In genomic region chr3:154125378-154126030, GRCh38 we compare ENCODE assay signal across 25 cellular contexts. TPM values are rescaled to one million over a fixed set of nuclear protein-coding genes. Genes with fewer than 3 reads are reported as not detected.
DNase-seq lines count a peak whose midpoint lies in the region; ATAC-seq and TF ChIP-seq lines count a peak whose summit lies in the region.
"Had no signal": no experiment of that assay in that cellular context is flagged by ENCODE, and none has a peak within 500 bp of the region (broad histone marks: within the 10 kb centered on the region; RNA-seq: fewer than 3 reads in every experiment).

No MANE protein-coding gene starts in this region.

- ATAC-seq in heart left ventricle (no peak), omental fat pad (ENCODE audit: low FRiP score) (no peak), HG02973 (IDR thresholded peaks at IDR 0.05; ENCODE audit: unreplicated experiment) (no peak)
- ATAC-seq: GM23338; natural killer cell; stimulated activated naive CD8-positive, alpha-beta T cell treated with anti-CD3 and anti-CD28 coated beads, Interleukin-15, amount 100 ng/mL, for 72 hours had no signal

- no peaks in the 10 kb centered on the region; the same call in 1 of the 2 replicates for H4K20me1 ChIP-seq in KMS-11 (ENCODE audit: insufficient read depth)

- H3K9me3 Mint-ChIP-seq in mesothelial cell of epicardium: no peaks in the 10 kb centered on the region
- H3K9me3 Mint-ChIP-seq: activated CD4-positive, alpha-beta T cell treated with anti-CD3 and anti-CD28 coated beads, Interleukin-2, amount 10 ng/mL, durations not matched to agents 7 days and 5 days; activated naive CD4-positive, alpha-beta T cell treated with anti-CD3 and anti-CD28 coated beads, Interleukin-2, amount 50 U/mL, for 24 hours; activated T-helper 1 cell treated with anti-CD3 and anti-CD28 coated beads, Interleukin-12 subunit alpha, Interleukin-12 subunit beta, Interleukin-2, Interleukin-4 antibody, amounts not matched to agents 30 ng/mL and 10 ng/mL and 1 ng/mL, durations not matched to agents 14 hours and 24 hours and 36 hours; GM23338; stimulated activated naive CD8-positive, alpha-beta T cell treated with anti-CD3 and anti-CD28 coated beads, Interleukin-15, amount 100 ng/mL, for 72 hours had no signal

- peaks cover 7% of the 10 kb centered on the region for H3K27me3 Mint-ChIP-seq in mesothelial cell of epicardium (ENCODE audit: low read depth)

- intact Hi-C loops in tibial artery (cut with DNase I; ENCODE audit: low total_unique reads) (no loop called here), heart left ventricle (cut with DNase I) (loop anchor here in 5 of 10 donors (10.0 kb wide), 2 partner anchors 109 to 129 kb away; no protein-coding TSS in a partner anchor)

- no peaks in the 10 kb centered on the region for H3K36me3 ChIP-seq in KMS-11 (ENCODE audit: insufficient read depth)
- H3K36me3 ChIP-seq in tibial artery: peaks cover 7 to 12% (median 12%) of the 10 kb centered on the region in 3 donors
- peaks cover 0 to 4% (median 0%) of the 10 kb centered on the region in 9 donors for H3K36me3 ChIP-seq in heart left ventricle
- H3K36me3 ChIP-seq: upper lobe of left lung, WERI-Rb-1 had no signal

- TF ChIP-seq CTCF in KMS-11 (conservative IDR thresholded peaks at IDR 0.05; ENCODE audit: low read depth, low read length) (no peak), coronary artery (IDR thresholded peaks at IDR 0.05) (no peak), mesothelial cell of epicardium (IDR thresholded peaks at IDR 0.05; ENCODE audit: unreplicated experiment) (no peak), tibial artery (IDR thresholded peaks at IDR 0.05) (no peak), heart left ventricle (IDR thresholded peaks at IDR 0.05) (no peak), omental fat pad (IDR thresholded peaks at IDR 0.05) (no peak)

- H3K4me3 Mint-ChIP-seq in mesothelial cell of epicardium: no peak overlapping the region
- H3K4me3 Mint-ChIP-seq: activated CD4-positive, alpha-beta T cell treated with anti-CD3 and anti-CD28 coated beads, Interleukin-2, amount 10 ng/mL, durations not matched to agents 7 days and 5 days; activated naive CD4-positive, alpha-beta T cell treated with anti-CD3 and anti-CD28 coated beads, Interleukin-2, amount 50 U/mL, for 24 hours; activated T-helper 1 cell treated with anti-CD3 and anti-CD28 coated beads, Interleukin-12 subunit alpha, Interleukin-12 subunit beta, Interleukin-2, Interleukin-4 antibody, amounts not matched to agents 30 ng/mL and 10 ng/mL and 1 ng/mL, durations not matched to agents 14 hours and 24 hours and 36 hours; CD4-positive, CD25-positive, alpha-beta regulatory T cell; GM23338; natural killer cell; stimulated activated naive CD8-positive, alpha-beta T cell treated with anti-CD3 and anti-CD28 coated beads, Interleukin-15, amount 100 ng/mL, for 72 hours had no signal

- no peak overlapping the region for H3K9ac ChIP-seq in KMS-11

- 87 to 94% (median 94%) methylated on average over 2 of the region's 2 CpGs for WGBS in heart left ventricle, 4 donors

- H3K27ac ChIP-seq in KMS-11: no peak overlapping the region
- no peak overlapping the region for H3K27ac ChIP-seq in coronary artery
- no peak overlapping the region for H3K27ac ChIP-seq in tibial artery
- H3K27ac ChIP-seq in heart left ventricle: no peak overlapping the region
- H3K27ac ChIP-seq: ascending aorta, WERI-Rb-1 had no signal

- H3K9me3 ChIP-seq in tibial artery (no peaks in the 10 kb centered on the region), heart left ventricle (no peaks in the 10 kb centered on the region)
- H3K9me3 ChIP-seq: ascending aorta, upper lobe of left lung had no signal

- H3K79me2 ChIP-seq in KMS-11 (ENCODE audit: insufficient read depth, low read depth): peaks cover 13% of the 10 kb centered on the region; the same call in 1 of the 2 replicates

- no peak for TF ChIP-seq POLR2A in heart left ventricle (IDR thresholded peaks at IDR 0.05)

- no peak for DNase-seq in coronary artery (ENCODE audit: low spot score)
- DNase-seq in mesothelial cell of epicardium (ENCODE audit: low spot score in 2 of 2, unreplicated experiment in 2 of 2): no peak
- DNase-seq in tibial artery: no peak
- DNase-seq in heart left ventricle: no peak
- no peak for DNase-seq in omental fat pad (ENCODE audit: low spot score)
- no peak for DNase-seq in NCI-H446 (lab: John Stamatoyannopoulos, UW)
- DNase-seq: activated CD4-positive, alpha-beta T cell treated with anti-CD3 and anti-CD28 coated beads, Interleukin-2, amount 10 ng/mL, durations not matched to agents 7 days and 5 days; caudate nucleus; CD4-positive, CD25-positive, alpha-beta regulatory T cell; dermis blood vessel endothelial cell; GDM1; KG1; MV-4-11; natural killer cell; NCI-H146; NCI-H2171 treated with DMSO at 0.1 percent for 48 hours; stimulated activated naive CD8-positive, alpha-beta T cell treated with anti-CD3 and anti-CD28 coated beads, Interleukin-15, amount 100 ng/mL, for 72 hours; upper lobe of left lung; WERI-Rb-1 had no signal

- H3K4me2 ChIP-seq in KMS-11: peak overlapping the region; percentile 53; the same call in 1 of the 2 replicates
- H3K4me2 ChIP-seq: GM23338 had no signal

- H3K4me3 ChIP-seq in KMS-11 (IDR thresholded peaks at IDR 0.05; ENCODE audit: insufficient read depth, low read depth, low read length) (no peak overlapping the region), coronary artery (peak overlapping the region; percentile 78), tibial artery (peak overlapping the region; percentile 69 to 85), heart left ventricle (no peak overlapping the region)
- H3K4me3 ChIP-seq: GM23338 had no signal

- H2AFZ ChIP-seq in KMS-11 (ENCODE audit: low read depth): no peak overlapping the region
- H2AFZ ChIP-seq: GM23338 had no signal

- H3K27me3 ChIP-seq in KMS-11 (ENCODE audit: insufficient read depth, low read depth) (no peaks in the 10 kb centered on the region), tibial artery (no peaks in the 10 kb centered on the region), heart left ventricle (peaks cover 0 to 26% (median 6%) of the 10 kb centered on the region in 9 donors)
- H3K27me3 ChIP-seq: ascending aorta had no signal

- peaks cover 11% of the 10 kb centered on the region for H3K36me3 Mint-ChIP-seq in mesothelial cell of epicardium
- H3K36me3 Mint-ChIP-seq: activated naive CD4-positive, alpha-beta T cell treated with anti-CD3 and anti-CD28 coated beads, Interleukin-2, amount 50 U/mL, for 24 hours; natural killer cell had no signal

- peaks cover 25% of the 10 kb centered on the region for H3K4me1 ChIP-seq in KMS-11 (ENCODE audit: low read depth, poor library complexity, severe bottlenecking)
- H3K4me1 ChIP-seq in tibial artery: peaks cover 0 to 44% (median 5%) of the 10 kb centered on the region in 4 donors
- H3K4me1 ChIP-seq in heart left ventricle: peaks cover 0 to 22% (median 5%) of the 10 kb centered on the region in 12 donors

- H3K27ac Mint-ChIP-seq in mesothelial cell of epicardium: peak overlapping the region; percentile 6
- H3K27ac Mint-ChIP-seq: activated CD4-positive, alpha-beta T cell treated with anti-CD3 and anti-CD28 coated beads, Interleukin-2, amount 10 ng/mL, durations not matched to agents 7 days and 5 days; activated naive CD4-positive, alpha-beta T cell treated with anti-CD3 and anti-CD28 coated beads, Interleukin-2, amount 50 U/mL, for 24 hours; activated T-helper 1 cell treated with anti-CD3 and anti-CD28 coated beads, Interleukin-12 subunit alpha, Interleukin-12 subunit beta, Interleukin-2, Interleukin-4 antibody, amounts not matched to agents 30 ng/mL and 10 ng/mL and 1 ng/mL, durations not matched to agents 14 hours and 24 hours and 36 hours; CD4-positive, CD25-positive, alpha-beta regulatory T cell; GM23338; natural killer cell; stimulated activated naive CD8-positive, alpha-beta T cell treated with anti-CD3 and anti-CD28 coated beads, Interleukin-15, amount 100 ng/mL, for 72 hours had no signal

- peaks cover 32% of the 10 kb centered on the region for H3K4me1 Mint-ChIP-seq in mesothelial cell of epicardium

RNA-seq across cellular contexts. Expression of gene ARHGEF26, which starts 4.3 kb away (rescaled TPM):
- total RNA-seq in mesothelial cell of epicardium (6.2 to 6.6 TPM (median 6.6 TPM) in 3 replicates), heart left ventricle (1 to 10 TPM in 7 of 9 donors, under 1 TPM in 2; 0.68 to 2.3 (median 1.3) TPM), omental fat pad (10 to 100 TPM; 12.0 to 26.9 (median 14.1) TPM)
- 1 to 10 TPM in 1 of 2 donors, under 1 TPM in 1; 0.69 to 2.2 TPM for polyA plus RNA-seq in heart left ventricle
- total RNA-seq: activated T-helper 1 cell treated with anti-CD3 and anti-CD28 coated beads, Interleukin-12 subunit alpha, Interleukin-12 subunit beta, Interleukin-2, Interleukin-4 antibody, amounts not matched to agents 30 ng/mL and 10 ng/mL and 1 ng/mL, durations not matched to agents 14 hours and 24 hours and 36 hours; CD4-positive, CD25-positive, alpha-beta regulatory T cell had no signal

Comparison
In these comparisons a context has a peak if more than half of its experiments do, and no peak if none do; other contexts are left out.
1. H3K4me3 ChIP-seq: peak in coronary artery (single experiment) and tibial artery (2 of 2); none in KMS-11 (single experiment) and heart left ventricle (0 of 12).